19 cellular contexts compared by ENCODE assay signal in the genomic region with DNA sequence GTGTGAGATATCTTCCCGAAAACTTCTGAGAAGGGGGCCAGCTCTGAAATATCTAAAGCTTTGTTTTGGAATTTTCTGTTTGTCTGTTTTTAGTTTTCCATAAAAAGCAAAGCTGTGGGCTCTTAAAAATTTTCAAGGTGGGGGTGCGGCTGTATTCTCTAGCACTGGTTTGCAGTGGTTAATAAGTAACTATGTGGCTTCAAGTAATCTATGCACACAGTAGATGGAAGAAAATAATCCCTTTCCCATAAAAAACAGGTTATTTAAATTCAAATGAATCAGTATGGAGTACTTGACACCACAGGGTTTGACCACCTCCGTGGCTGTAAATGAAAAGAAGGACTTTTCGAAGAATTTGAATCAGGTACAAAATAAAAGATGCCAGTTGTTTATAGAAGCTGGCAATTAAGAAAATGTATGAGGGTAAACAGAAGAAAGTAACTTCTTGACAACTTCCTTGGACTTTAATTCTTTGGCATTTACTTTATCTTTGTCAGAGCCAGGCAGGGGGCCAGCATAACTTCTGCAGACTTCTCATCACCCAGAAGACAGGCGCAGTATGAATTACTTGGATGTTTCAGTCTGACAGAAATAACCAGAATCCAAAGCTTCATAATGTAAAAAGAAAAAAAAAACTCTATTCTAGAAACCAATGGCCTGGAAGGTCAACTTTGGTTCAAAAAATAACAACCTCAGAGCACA.
"Had no signal": no experiment of that assay in that cellular context is flagged by ENCODE, and none has a peak within 500 bp of the region (broad histone marks: within the 10 kb centered on the region; RNA-seq: fewer than 3 reads in every experiment).

No MANE protein-coding gene starts in this region.

- H3K27me3 ChIP-seq: cardiac muscle cell, ovary, right lobe of liver, tibial nerve, uterus had no signal

- H3K36me3 Mint-ChIP-seq: activated naive CD8-positive, alpha-beta T cell; naive B cell had no signal

- H3K36me3 ChIP-seq: cardiac muscle cell, ovary, right lobe of liver, tibial nerve, uterus had no signal

- H3K27me3 Mint-ChIP-seq: activated naive CD8-positive, alpha-beta T cell; effector memory CD8-positive, alpha-beta T cell; naive B cell; stimulated activated naive CD8-positive, alpha-beta T cell treated with anti-CD3 and anti-CD28 coated beads, Interleukin-15, Interleukin-2, amounts not matched to agents 100 ng/mL and 50 ng/mL, for 24 hours had no signal

- H3K4me1 ChIP-seq: right lobe of liver, tibial nerve, uterus had no signal

- H3K4me3 Mint-ChIP-seq: activated naive CD8-positive, alpha-beta T cell; effector memory CD8-positive, alpha-beta T cell; naive B cell; neural crest cell; stimulated activated naive CD8-positive, alpha-beta T cell treated with anti-CD3 and anti-CD28 coated beads, Interleukin-15, Interleukin-2, amounts not matched to agents 100 ng/mL and 50 ng/mL, for 24 hours had no signal

- H3K27ac Mint-ChIP-seq: activated naive CD8-positive, alpha-beta T cell; effector memory CD8-positive, alpha-beta T cell; naive B cell; stimulated activated naive CD8-positive, alpha-beta T cell treated with anti-CD3 and anti-CD28 coated beads, Interleukin-15, Interleukin-2, amounts not matched to agents 100 ng/mL and 50 ng/mL, for 24 hours had no signal

- H3K9me3 ChIP-seq: ovary, right lobe of liver, tibial nerve, uterus had no signal

- ATAC-seq: effector memory CD8-positive, alpha-beta T cell; right lobe of liver had no signal

- H3K9me3 Mint-ChIP-seq: naive B cell; neural crest cell; stimulated activated naive CD8-positive, alpha-beta T cell treated with anti-CD3 and anti-CD28 coated beads, Interleukin-15, Interleukin-2, amounts not matched to agents 100 ng/mL and 50 ng/mL, for 24 hours had no signal

- DNase-seq: activated CD4-positive, CD25-positive, alpha-beta regulatory T cell treated with anti-CD3 and anti-CD28 coated beads, Interleukin-2, amount 50 U/mL, for 72 hours; activated CD8-positive, alpha-beta memory T cell treated with anti-CD3 and anti-CD28 coated beads for 24 hours; activated CD8-positive, alpha-beta memory T cell treated with anti-CD3 and anti-CD28 coated beads, Interleukin-2, amount 50 U/mL, for 48 hours; dermis blood vessel endothelial cell; effector memory CD8-positive, alpha-beta T cell; naive B cell; ovary; right lobe of liver; small intestine; stimulated activated CD4-positive, alpha-beta T cell treated with anti-CD3 and anti-CD28 coated beads, Interleukin-15, amount 100 ng/mL, for 24 hours; stimulated activated CD4-positive, alpha-beta T cell treated with anti-CD3 and anti-CD28 coated beads, Interleukin-2, amount 100 ng/mL, for 48 hours; T-helper 1 cell; uterus had no signal

- H3K27ac ChIP-seq: cardiac muscle cell, ovary, right lobe of liver, tibial nerve, uterus had no signal

- H3K4me1 Mint-ChIP-seq: naive B cell had no signal

- H3K4me3 ChIP-seq: cardiac muscle cell, lung, ovary, right lobe of liver, tibial nerve, uterus had no signal
